Comparison of ENCODE assay signal across 24 cellular contexts in the genomic region with DNA sequence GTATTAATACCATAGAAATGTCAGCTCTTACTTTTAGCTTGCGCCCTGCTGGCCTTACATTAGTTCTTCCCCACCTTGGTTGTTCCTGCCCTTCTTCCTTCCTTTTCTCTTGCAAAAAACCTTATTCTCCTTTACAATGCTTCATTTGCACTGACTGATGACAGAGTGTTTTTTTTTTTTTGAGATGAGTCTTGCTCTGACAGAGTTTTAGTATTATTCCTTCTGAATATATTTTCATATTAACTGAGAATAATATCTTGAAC.
DNase-seq lines count a peak whose midpoint lies in the region; ATAC-seq and TF ChIP-seq lines count a peak whose summit lies in the region.
"Had no signal": no experiment of that assay in that cellular context is flagged by ENCODE, and none has a peak within 500 bp of the region (broad histone marks: within the 10 kb centered on the region; RNA-seq: fewer than 3 reads in every experiment).

No MANE protein-coding gene starts in this region.

- peak overlapping the region; percentile 55 for H3K27ac Mint-ChIP-seq in activated CD8-positive, alpha-beta T cell treated with anti-CD3 and anti-CD28 coated beads for 36 hours
- no peak overlapping the region for H3K27ac Mint-ChIP-seq in activated CD8-positive, alpha-beta T cell treated with anti-CD3 and anti-CD28 coated beads, Interleukin-2, amount 10 ng/mL, durations not matched to agents 7 days and 5 days
- H3K27ac Mint-ChIP-seq in activated T-helper 1 cell treated with anti-CD3 and anti-CD28 coated beads, Interleukin-12 subunit alpha, Interleukin-12 subunit beta, Interleukin-2, Interleukin-4 antibody, amounts not matched to agents 30 ng/mL and 10 ng/mL and 1 ng/mL, durations not matched to agents 14 hours and 24 hours and 36 hours = peak overlapping the region; percentile 24
- H3K27ac Mint-ChIP-seq: B cell, CD14-positive monocyte had no signal

- H3K4me1 Mint-ChIP-seq in activated CD8-positive, alpha-beta T cell treated with anti-CD3 and anti-CD28 coated beads for 36 hours (ENCODE audit: low read depth) = peaks cover 17% of the 10 kb centered on the region
- no peaks in the 10 kb centered on the region for H3K4me1 Mint-ChIP-seq in activated CD8-positive, alpha-beta T cell treated with anti-CD3 and anti-CD28 coated beads, Interleukin-2, amount 10 ng/mL, durations not matched to agents 7 days and 5 days (ENCODE audit: low read depth)
- peaks cover 13% of the 10 kb centered on the region for H3K4me1 Mint-ChIP-seq in activated T-helper 1 cell treated with anti-CD3 and anti-CD28 coated beads, Interleukin-12 subunit alpha, Interleukin-12 subunit beta, Interleukin-2, Interleukin-4 antibody, amounts not matched to agents 30 ng/mL and 10 ng/mL and 1 ng/mL, durations not matched to agents 14 hours and 24 hours and 36 hours (ENCODE audit: low read depth)

- no peak for DNase-seq in activated CD8-positive, alpha-beta T cell treated with anti-CD3 and anti-CD28 coated beads for 36 hours
- DNase-seq in activated CD8-positive, alpha-beta T cell treated with anti-CD3 and anti-CD28 coated beads, Interleukin-2, amount 10 ng/mL, durations not matched to agents 7 days and 5 days = no peak
- DNase-seq in activated T-helper 1 cell treated with anti-CD3 and anti-CD28 coated beads, Interleukin-12 subunit alpha, Interleukin-12 subunit beta, Interleukin-2, Interleukin-4 antibody, amounts not matched to agents 30 ng/mL and 10 ng/mL and 1 ng/mL, durations not matched to agents 14 hours and 24 hours and 36 hours (ENCODE audit: low spot score) = no peak
- peak; percentile 33 for DNase-seq in iPS-NIHi11 (ENCODE audit: low spot score)
- DNase-seq in ascending aorta (ENCODE audit: low spot score in 2 of 2) = no peak
- DNase-seq: DMS53, GDM1, HCEC 1CT, IMR-90, NCI-H1417, NCI-H1694 treated with DMSO at 0.1 percent for 48 hours, NCI-H2081 treated with DMSO at 0.1 percent for 48 hours, NCI-H2171 treated with DMSO at 0.1 percent for 48 hours, NCI-H524 treated with DMSO at 0.1 percent for 48 hours, NCI-H82, OCI-M1 had no signal

- intact Hi-C loops in activated CD8-positive, alpha-beta T cell treated with anti-CD3 and anti-CD28 coated beads for 36 hours (cut with micrococcal nuclease) = no loop called here
- intact Hi-C loops in activated T-helper 1 cell treated with anti-CD3 and anti-CD28 coated beads, Interleukin-12 subunit alpha, Interleukin-12 subunit beta, Interleukin-2, Interleukin-4 antibody, amounts not matched to agents 30 ng/mL and 10 ng/mL and 1 ng/mL, durations not matched to agents 14 hours and 24 hours and 36 hours (cut with micrococcal nuclease) = loop anchor here (1.0 to 5.0 kb wide), 3 partner anchors 142 to 270 kb away; no protein-coding TSS in a partner anchor
- intact Hi-C loops in ascending aorta (cut with DNase I) = no loop called here

- POLR2A ChIA-PET in activated CD8-positive, alpha-beta T cell treated with anti-CD3 and anti-CD28 coated beads for 36 hours (lab: Charles Lee) = interaction anchor here (1.8 kb wide), 1 partner anchor 11 kb away, joined by 10 read pairs; no protein-coding TSS in a partner anchor
- POLR2A ChIA-PET in activated CD8-positive, alpha-beta T cell treated with anti-CD3 and anti-CD28 coated beads, Interleukin-2, amount 10 ng/mL, durations not matched to agents 7 days and 5 days (lab: Charles Lee) = no interaction called here

- H3K4me3 ChIP-seq in HUES48 (ENCODE audit: low read depth, low read length) (peak overlapping the region; percentile 37), ascending aorta (no peak overlapping the region)
- H3K4me3 ChIP-seq: A549, SJSA1 had no signal

- H3K9me3 Mint-ChIP-seq in activated CD8-positive, alpha-beta T cell treated with anti-CD3 and anti-CD28 coated beads for 36 hours = no peaks in the 10 kb centered on the region
- no peaks in the 10 kb centered on the region for H3K9me3 Mint-ChIP-seq in activated CD8-positive, alpha-beta T cell treated with anti-CD3 and anti-CD28 coated beads, Interleukin-2, amount 10 ng/mL, durations not matched to agents 7 days and 5 days (ENCODE audit: insufficient read depth)
- no peaks in the 10 kb centered on the region for H3K9me3 Mint-ChIP-seq in activated T-helper 1 cell treated with anti-CD3 and anti-CD28 coated beads, Interleukin-12 subunit alpha, Interleukin-12 subunit beta, Interleukin-2, Interleukin-4 antibody, amounts not matched to agents 30 ng/mL and 10 ng/mL and 1 ng/mL, durations not matched to agents 14 hours and 24 hours and 36 hours
- H3K9me3 Mint-ChIP-seq: CD14-positive monocyte had no signal

- no peaks in the 10 kb centered on the region for H3K36me3 ChIP-seq in HUES48 (ENCODE audit: control insufficient read depth, insufficient read depth, low read length)
- H3K36me3 ChIP-seq in ascending aorta = no peaks in the 10 kb centered on the region
- H3K36me3 ChIP-seq: SJSA1 had no signal

- no peaks in the 10 kb centered on the region for H3K9me3 ChIP-seq in HUES48 (ENCODE audit: control insufficient read depth, insufficient read depth, low read length)
- H3K9me3 ChIP-seq in ascending aorta = no peaks in the 10 kb centered on the region
- H3K9me3 ChIP-seq: A549, SJSA1 had no signal

- no peak overlapping the region for H3K4me3 Mint-ChIP-seq in activated CD8-positive, alpha-beta T cell treated with anti-CD3 and anti-CD28 coated beads for 36 hours
- H3K4me3 Mint-ChIP-seq in activated CD8-positive, alpha-beta T cell treated with anti-CD3 and anti-CD28 coated beads, Interleukin-2, amount 10 ng/mL, durations not matched to agents 7 days and 5 days = no peak overlapping the region
- H3K4me3 Mint-ChIP-seq in activated T-helper 1 cell treated with anti-CD3 and anti-CD28 coated beads, Interleukin-12 subunit alpha, Interleukin-12 subunit beta, Interleukin-2, Interleukin-4 antibody, amounts not matched to agents 30 ng/mL and 10 ng/mL and 1 ng/mL, durations not matched to agents 14 hours and 24 hours and 36 hours = no peak overlapping the region
- H3K4me3 Mint-ChIP-seq: B cell, CD14-positive monocyte had no signal

- no peak for ATAC-seq in activated CD8-positive, alpha-beta T cell treated with anti-CD3 and anti-CD28 coated beads for 36 hours
- ATAC-seq in activated CD8-positive, alpha-beta T cell treated with anti-CD3 and anti-CD28 coated beads, Interleukin-2, amount 10 ng/mL, durations not matched to agents 7 days and 5 days = no peak
- no peak for ATAC-seq in GM21367 (IDR thresholded peaks at IDR 0.05; ENCODE audit: unreplicated experiment)
- ATAC-seq in GM21528 (IDR thresholded peaks at IDR 0.05; ENCODE audit: low FRiP score, unreplicated experiment) = no peak
- ATAC-seq: A549 had no signal

- H3K36me3 Mint-ChIP-seq in activated CD8-positive, alpha-beta T cell treated with anti-CD3 and anti-CD28 coated beads for 36 hours (ENCODE audit: low read depth) = no peaks in the 10 kb centered on the region
- H3K36me3 Mint-ChIP-seq in activated CD8-positive, alpha-beta T cell treated with anti-CD3 and anti-CD28 coated beads, Interleukin-2, amount 10 ng/mL, durations not matched to agents 7 days and 5 days (ENCODE audit: low read depth) = no peaks in the 10 kb centered on the region
- no peaks in the 10 kb centered on the region for H3K36me3 Mint-ChIP-seq in activated T-helper 1 cell treated with anti-CD3 and anti-CD28 coated beads, Interleukin-12 subunit alpha, Interleukin-12 subunit beta, Interleukin-2, Interleukin-4 antibody, amounts not matched to agents 30 ng/mL and 10 ng/mL and 1 ng/mL, durations not matched to agents 14 hours and 24 hours and 36 hours (ENCODE audit: low read depth)
- H3K36me3 Mint-ChIP-seq: CD14-positive monocyte had no signal

- H3K27me3 ChIP-seq in HUES48 (ENCODE audit: control insufficient read depth, insufficient read depth, low read length) (no peaks in the 10 kb centered on the region), ascending aorta (no peaks in the 10 kb centered on the region)
- H3K27me3 ChIP-seq: SJSA1 had no signal

- H3K27me3 Mint-ChIP-seq in activated CD8-positive, alpha-beta T cell treated with anti-CD3 and anti-CD28 coated beads for 36 hours = no peaks in the 10 kb centered on the region
- no peaks in the 10 kb centered on the region for H3K27me3 Mint-ChIP-seq in activated CD8-positive, alpha-beta T cell treated with anti-CD3 and anti-CD28 coated beads, Interleukin-2, amount 10 ng/mL, durations not matched to agents 7 days and 5 days (ENCODE audit: low read depth)
- no peaks in the 10 kb centered on the region for H3K27me3 Mint-ChIP-seq in activated T-helper 1 cell treated with anti-CD3 and anti-CD28 coated beads, Interleukin-12 subunit alpha, Interleukin-12 subunit beta, Interleukin-2, Interleukin-4 antibody, amounts not matched to agents 30 ng/mL and 10 ng/mL and 1 ng/mL, durations not matched to agents 14 hours and 24 hours and 36 hours (ENCODE audit: insufficient read depth)
- H3K27me3 Mint-ChIP-seq: B cell had no signal

- CTCF ChIA-PET in activated CD8-positive, alpha-beta T cell treated with anti-CD3 and anti-CD28 coated beads for 36 hours (lab: Charles Lee) = interaction anchor here (2.6 kb wide), 1 partner anchor 18 kb away, joined by 9 read pairs; no protein-coding TSS in a partner anchor
- CTCF ChIA-PET in activated CD8-positive, alpha-beta T cell treated with anti-CD3 and anti-CD28 coated beads, Interleukin-2, amount 10 ng/mL, durations not matched to agents 7 days and 5 days (lab: Charles Lee) = no interaction called here

- no peak for TF ChIP-seq CTCF in activated CD8-positive, alpha-beta T cell treated with anti-CD3 and anti-CD28 coated beads for 36 hours (IDR thresholded peaks at IDR 0.05)
- no peak for TF ChIP-seq CTCF in ascending aorta (IDR thresholded peaks at IDR 0.05)

- no peak overlapping the region; the same call in 1 of the 2 replicates for H3K9ac ChIP-seq in HUES48 (ENCODE audit: low read depth, low read length)

- peaks cover 49% of the 10 kb centered on the region for H3K4me1 ChIP-seq in HUES48 (ENCODE audit: control insufficient read depth, insufficient read depth, low read length)
- H3K4me1 ChIP-seq in ascending aorta = no peaks in the 10 kb centered on the region
- H3K4me1 ChIP-seq: A549, SJSA1 had no signal

- peak overlapping the region; percentile 67 for H3K27ac ChIP-seq in HUES48 (ENCODE audit: low read depth, low read length)
- no peak overlapping the region for H3K27ac ChIP-seq in ascending aorta
- H3K27ac ChIP-seq: A549, HL-60, SJSA1 had no signal
